Comparison of ENCODE assay signal across 15 cellular contexts in the genomic region with DNA sequence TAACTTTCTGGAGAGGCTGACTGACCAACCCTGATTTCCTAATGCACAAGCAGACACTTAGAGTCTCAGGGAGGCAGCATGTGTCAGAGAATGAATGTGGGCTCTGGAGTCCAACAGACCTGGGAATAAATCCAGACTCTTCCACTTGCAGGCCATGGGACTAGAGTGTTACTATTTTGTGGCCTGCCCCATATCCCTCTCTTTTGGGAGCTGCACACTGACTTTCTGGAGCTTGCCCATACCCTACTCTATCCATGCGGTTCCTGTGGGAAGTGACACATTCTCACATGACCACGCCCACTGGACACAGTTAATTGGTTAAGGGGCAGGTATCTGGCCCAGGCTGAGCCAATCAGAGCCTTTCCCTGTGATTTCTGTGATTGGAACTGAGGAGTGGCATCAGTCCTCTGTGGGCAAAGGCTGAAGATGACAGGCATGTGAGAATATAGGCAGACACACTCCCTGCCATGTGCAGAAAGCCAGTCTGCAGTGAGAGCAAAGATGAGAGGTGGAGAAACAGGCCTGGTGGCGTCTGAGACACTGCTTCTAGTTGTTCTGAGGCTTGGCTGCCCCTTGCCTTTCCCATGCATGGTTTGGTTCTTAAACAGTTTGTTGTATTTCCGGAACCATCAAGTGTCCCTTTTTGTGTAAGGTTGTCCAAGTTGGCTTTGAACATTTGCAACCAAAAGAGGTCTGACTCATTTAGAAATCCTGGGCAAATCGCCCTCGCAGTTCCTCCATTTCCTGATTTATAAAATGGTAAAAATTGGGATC.
DNase-seq lines count a peak whose midpoint lies in the region; ATAC-seq and TF ChIP-seq lines count a peak whose summit lies in the region.
"Had no signal": no experiment of that assay in that cellular context is flagged by ENCODE, and none has a peak within 500 bp of the region (broad histone marks: within the 10 kb centered on the region; RNA-seq: fewer than 3 reads in every experiment).

No MANE protein-coding gene starts in this region.

- no peak for TF ChIP-seq CTCF in astrocyte of the spinal cord (IDR thresholded peaks at IDR 0.05; ENCODE audit: low read depth, low read length)

- in situ Hi-C loops in astrocyte of the spinal cord (cut with HindIII; ENCODE audit: low sequenced_read_pairs): no loop called here

- no peak overlapping the region for H3K4me3 ChIP-seq in astrocyte of the spinal cord (ENCODE audit: low read depth, low read length)
- H3K4me3 ChIP-seq: smooth muscle cell had no signal

- H3K4me1 Mint-ChIP-seq in stimulated activated naive CD8-positive, alpha-beta T cell treated with anti-CD3 and anti-CD28 coated beads, Interleukin-15, amount 100 ng/mL, for 72 hours: no peaks in the 10 kb centered on the region
- H3K4me1 Mint-ChIP-seq: IgD-negative memory B cell, mesothelial cell of epicardium had no signal

- H3K27ac Mint-ChIP-seq in stimulated activated naive CD8-positive, alpha-beta T cell treated with anti-CD3 and anti-CD28 coated beads, Interleukin-15, amount 100 ng/mL, for 72 hours: no peak overlapping the region
- H3K27ac Mint-ChIP-seq: activated T-helper 1 cell treated with anti-CD3 and anti-CD28 coated beads, Interleukin-12 subunit alpha, Interleukin-12 subunit beta, Interleukin-2, Interleukin-4 antibody, amounts not matched to agents 30 ng/mL and 10 ng/mL and 1 ng/mL, durations not matched to agents 14 hours and 24 hours and 36 hours; IgD-negative memory B cell; mesothelial cell of epicardium had no signal

- peaks cover 6% of the 10 kb centered on the region for H3K27me3 Mint-ChIP-seq in stimulated activated naive CD8-positive, alpha-beta T cell treated with anti-CD3 and anti-CD28 coated beads, Interleukin-15, amount 100 ng/mL, for 72 hours
- H3K27me3 Mint-ChIP-seq: IgD-negative memory B cell had no signal

- no peak for ATAC-seq in GM18505 (IDR thresholded peaks at IDR 0.05; ENCODE audit: unreplicated experiment)
- no peak for ATAC-seq in stimulated activated naive CD8-positive, alpha-beta T cell treated with anti-CD3 and anti-CD28 coated beads, Interleukin-15, amount 100 ng/mL, for 72 hours

- peaks cover 8 to 13% of the 10 kb centered on the region in 2 donors for H3K9me3 Mint-ChIP-seq in stimulated activated naive CD8-positive, alpha-beta T cell treated with anti-CD3 and anti-CD28 coated beads, Interleukin-15, amount 100 ng/mL, for 72 hours
- H3K9me3 Mint-ChIP-seq: activated T-helper 1 cell treated with anti-CD3 and anti-CD28 coated beads, Interleukin-12 subunit alpha, Interleukin-12 subunit beta, Interleukin-2, Interleukin-4 antibody, amounts not matched to agents 30 ng/mL and 10 ng/mL and 1 ng/mL, durations not matched to agents 14 hours and 24 hours and 36 hours had no signal

- H3K4me3 Mint-ChIP-seq in stimulated activated naive CD8-positive, alpha-beta T cell treated with anti-CD3 and anti-CD28 coated beads, Interleukin-15, amount 100 ng/mL, for 72 hours: no peak overlapping the region
- H3K4me3 Mint-ChIP-seq: activated T-helper 1 cell treated with anti-CD3 and anti-CD28 coated beads, Interleukin-12 subunit alpha, Interleukin-12 subunit beta, Interleukin-2, Interleukin-4 antibody, amounts not matched to agents 30 ng/mL and 10 ng/mL and 1 ng/mL, durations not matched to agents 14 hours and 24 hours and 36 hours; IgD-negative memory B cell; mesothelial cell of epicardium had no signal

- DNase-seq in CD1c-positive myeloid dendritic cell (ENCODE audit: extremely low spot score) (peak; percentile 9), HT1080 (ENCODE audit: low read depth) (peak; percentile 59), astrocyte of the spinal cord (ENCODE audit: low read depth, low spot score) (peak; percentile 35), medulla oblongata (ENCODE audit: extremely low spot score) (peak; percentile 68), occipital lobe (lab: John Stamatoyannopoulos, UW) (no peak), cerebellar nuclear complex (lab: John Stamatoyannopoulos, UW) (no peak)
- DNase-seq in stimulated activated naive CD8-positive, alpha-beta T cell treated with anti-CD3 and anti-CD28 coated beads, Interleukin-15, amount 100 ng/mL, for 72 hours: no peak
- DNase-seq: COR-L47; NCI-H510A treated with DMSO at 0.1 percent for 48 hours; stimulated activated CD8-positive, alpha-beta memory T cell treated with anti-CD3 and anti-CD28 coated beads, Interleukin-4, amount 100 ng/mL, for 48 hours had no signal

- TF ChIP-seq POLR2A in GM18505 (IDR thresholded peaks at IDR 0.05; ENCODE audit: borderline replicate concordance, extremely low read depth, insufficient read depth, insufficient read length): no peak

Comparison
In these comparisons a context has a peak if more than half of its experiments do, and no peak if none do; other contexts are left out.
1. DNase-seq: peak in CD1c-positive myeloid dendritic cell (single experiment), HT1080 (single experiment), astrocyte of the spinal cord (single experiment) and medulla oblongata (single experiment); none in occipital lobe (single experiment), cerebellar nuclear complex (0 of 2) and stimulated activated naive CD8-positive, alpha-beta T cell treated with anti-CD3 and anti-CD28 coated beads, Interleukin-15, amount 100 ng/mL, for 72 hours (0 of 2).